ENCODE assay signal across 1 cellular context in the genomic region with DNA sequence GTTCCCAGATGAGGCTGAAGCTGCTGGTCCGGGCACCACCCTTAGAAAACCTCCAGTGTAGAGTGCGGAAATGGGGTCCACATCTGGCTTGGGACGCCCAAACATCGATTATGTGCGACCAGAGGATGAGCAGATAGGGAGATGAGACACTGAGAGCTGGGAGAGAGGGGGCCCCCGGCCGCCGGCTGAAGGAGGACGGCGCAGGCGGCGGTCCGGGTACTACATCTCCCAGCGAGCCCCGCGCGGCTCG.
A peak's percentile ranks its signal among the peaks of the same experiment; 100 is the strongest.
TF ChIP-seq lines count a peak whose summit lies in the region.

No MANE protein-coding gene starts in this region.

TF ChIP-seq in GM12878, 131 proteins besides CTCF, POLR2A, EP300 and RAD21 (continued from another document):
- TF ChIP-seq SIX5 (IDR thresholded peaks at IDR 0.05; ENCODE audit: low read depth, low read length, severe bottlenecking) (peak; percentile 91), MXI1 (IDR thresholded peaks at IDR 0.05; ENCODE audit: low read depth, low read length) (no peak), DPF2 (IDR thresholded peaks at IDR 0.05) (no peak), HCFC1 (IDR thresholded peaks at IDR 0.05; ENCODE audit: low read length) (peak; percentile 92), RB1 (IDR thresholded peaks at IDR 0.05; ENCODE audit: borderline replicate concordance) (peak; percentile 56; the same call in 1 of the 2 replicates), SIN3A (IDR thresholded peaks at IDR 0.05; ENCODE audit: low read depth, low read length) (0 out of 2 replicates have a peak, but pooled peaks have one; percentile 38)
